1 cellular context compared by ENCODE assay signal in the genomic region with DNA sequence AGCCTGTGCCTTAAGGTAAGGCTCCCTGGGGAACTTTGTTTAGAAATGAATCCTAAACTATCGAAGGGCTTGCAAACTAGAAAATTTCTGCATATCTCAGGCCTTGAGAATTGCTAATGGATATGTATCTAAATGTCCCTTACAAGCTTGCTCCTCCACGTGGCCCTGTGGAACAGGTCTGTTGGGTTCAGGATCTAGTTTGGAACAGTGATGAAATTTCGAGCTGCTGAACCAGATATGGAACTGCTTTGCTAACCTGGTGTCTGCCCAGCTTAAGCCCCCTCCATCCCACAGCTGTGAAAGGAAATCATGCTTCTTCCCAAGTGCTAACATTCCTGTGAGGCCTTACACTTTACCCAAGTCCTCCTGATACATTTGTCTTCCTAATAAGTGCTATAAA.
TF ChIP-seq lines count a peak whose summit lies in the region.

No MANE protein-coding gene starts in this region.

TF ChIP-seq in H1, 55 proteins besides CTCF, POLR2A, EP300 and RAD21:
- TF ChIP-seq BCL11A (IDR thresholded peaks at IDR 0.05; ENCODE audit: low read depth in 2 of 2, low read length in 2 of 2) (no peak), NRF1 (IDR thresholded peaks at IDR 0.05; ENCODE audit: low read depth, low read length) (no peak), CHD2 (IDR thresholded peaks at IDR 0.05; ENCODE audit: low read length) (no peak), KDM5A (IDR thresholded peaks at IDR 0.05; ENCODE audit: low read length) (no peak), POU5F1 (IDR thresholded peaks at IDR 0.05; ENCODE audit: low read depth, low read length) (no peak), TEAD4 (IDR thresholded peaks at IDR 0.05; ENCODE audit: low read depth, low read length) (no peak), EZH2 (IDR thresholded peaks at IDR 0.05; ENCODE audit: low read depth, low read length, severe bottlenecking) (no peak), JUND (IDR thresholded peaks at IDR 0.05; ENCODE audit: low read length) (no peak)
- TF ChIP-seq, protein P1, sequence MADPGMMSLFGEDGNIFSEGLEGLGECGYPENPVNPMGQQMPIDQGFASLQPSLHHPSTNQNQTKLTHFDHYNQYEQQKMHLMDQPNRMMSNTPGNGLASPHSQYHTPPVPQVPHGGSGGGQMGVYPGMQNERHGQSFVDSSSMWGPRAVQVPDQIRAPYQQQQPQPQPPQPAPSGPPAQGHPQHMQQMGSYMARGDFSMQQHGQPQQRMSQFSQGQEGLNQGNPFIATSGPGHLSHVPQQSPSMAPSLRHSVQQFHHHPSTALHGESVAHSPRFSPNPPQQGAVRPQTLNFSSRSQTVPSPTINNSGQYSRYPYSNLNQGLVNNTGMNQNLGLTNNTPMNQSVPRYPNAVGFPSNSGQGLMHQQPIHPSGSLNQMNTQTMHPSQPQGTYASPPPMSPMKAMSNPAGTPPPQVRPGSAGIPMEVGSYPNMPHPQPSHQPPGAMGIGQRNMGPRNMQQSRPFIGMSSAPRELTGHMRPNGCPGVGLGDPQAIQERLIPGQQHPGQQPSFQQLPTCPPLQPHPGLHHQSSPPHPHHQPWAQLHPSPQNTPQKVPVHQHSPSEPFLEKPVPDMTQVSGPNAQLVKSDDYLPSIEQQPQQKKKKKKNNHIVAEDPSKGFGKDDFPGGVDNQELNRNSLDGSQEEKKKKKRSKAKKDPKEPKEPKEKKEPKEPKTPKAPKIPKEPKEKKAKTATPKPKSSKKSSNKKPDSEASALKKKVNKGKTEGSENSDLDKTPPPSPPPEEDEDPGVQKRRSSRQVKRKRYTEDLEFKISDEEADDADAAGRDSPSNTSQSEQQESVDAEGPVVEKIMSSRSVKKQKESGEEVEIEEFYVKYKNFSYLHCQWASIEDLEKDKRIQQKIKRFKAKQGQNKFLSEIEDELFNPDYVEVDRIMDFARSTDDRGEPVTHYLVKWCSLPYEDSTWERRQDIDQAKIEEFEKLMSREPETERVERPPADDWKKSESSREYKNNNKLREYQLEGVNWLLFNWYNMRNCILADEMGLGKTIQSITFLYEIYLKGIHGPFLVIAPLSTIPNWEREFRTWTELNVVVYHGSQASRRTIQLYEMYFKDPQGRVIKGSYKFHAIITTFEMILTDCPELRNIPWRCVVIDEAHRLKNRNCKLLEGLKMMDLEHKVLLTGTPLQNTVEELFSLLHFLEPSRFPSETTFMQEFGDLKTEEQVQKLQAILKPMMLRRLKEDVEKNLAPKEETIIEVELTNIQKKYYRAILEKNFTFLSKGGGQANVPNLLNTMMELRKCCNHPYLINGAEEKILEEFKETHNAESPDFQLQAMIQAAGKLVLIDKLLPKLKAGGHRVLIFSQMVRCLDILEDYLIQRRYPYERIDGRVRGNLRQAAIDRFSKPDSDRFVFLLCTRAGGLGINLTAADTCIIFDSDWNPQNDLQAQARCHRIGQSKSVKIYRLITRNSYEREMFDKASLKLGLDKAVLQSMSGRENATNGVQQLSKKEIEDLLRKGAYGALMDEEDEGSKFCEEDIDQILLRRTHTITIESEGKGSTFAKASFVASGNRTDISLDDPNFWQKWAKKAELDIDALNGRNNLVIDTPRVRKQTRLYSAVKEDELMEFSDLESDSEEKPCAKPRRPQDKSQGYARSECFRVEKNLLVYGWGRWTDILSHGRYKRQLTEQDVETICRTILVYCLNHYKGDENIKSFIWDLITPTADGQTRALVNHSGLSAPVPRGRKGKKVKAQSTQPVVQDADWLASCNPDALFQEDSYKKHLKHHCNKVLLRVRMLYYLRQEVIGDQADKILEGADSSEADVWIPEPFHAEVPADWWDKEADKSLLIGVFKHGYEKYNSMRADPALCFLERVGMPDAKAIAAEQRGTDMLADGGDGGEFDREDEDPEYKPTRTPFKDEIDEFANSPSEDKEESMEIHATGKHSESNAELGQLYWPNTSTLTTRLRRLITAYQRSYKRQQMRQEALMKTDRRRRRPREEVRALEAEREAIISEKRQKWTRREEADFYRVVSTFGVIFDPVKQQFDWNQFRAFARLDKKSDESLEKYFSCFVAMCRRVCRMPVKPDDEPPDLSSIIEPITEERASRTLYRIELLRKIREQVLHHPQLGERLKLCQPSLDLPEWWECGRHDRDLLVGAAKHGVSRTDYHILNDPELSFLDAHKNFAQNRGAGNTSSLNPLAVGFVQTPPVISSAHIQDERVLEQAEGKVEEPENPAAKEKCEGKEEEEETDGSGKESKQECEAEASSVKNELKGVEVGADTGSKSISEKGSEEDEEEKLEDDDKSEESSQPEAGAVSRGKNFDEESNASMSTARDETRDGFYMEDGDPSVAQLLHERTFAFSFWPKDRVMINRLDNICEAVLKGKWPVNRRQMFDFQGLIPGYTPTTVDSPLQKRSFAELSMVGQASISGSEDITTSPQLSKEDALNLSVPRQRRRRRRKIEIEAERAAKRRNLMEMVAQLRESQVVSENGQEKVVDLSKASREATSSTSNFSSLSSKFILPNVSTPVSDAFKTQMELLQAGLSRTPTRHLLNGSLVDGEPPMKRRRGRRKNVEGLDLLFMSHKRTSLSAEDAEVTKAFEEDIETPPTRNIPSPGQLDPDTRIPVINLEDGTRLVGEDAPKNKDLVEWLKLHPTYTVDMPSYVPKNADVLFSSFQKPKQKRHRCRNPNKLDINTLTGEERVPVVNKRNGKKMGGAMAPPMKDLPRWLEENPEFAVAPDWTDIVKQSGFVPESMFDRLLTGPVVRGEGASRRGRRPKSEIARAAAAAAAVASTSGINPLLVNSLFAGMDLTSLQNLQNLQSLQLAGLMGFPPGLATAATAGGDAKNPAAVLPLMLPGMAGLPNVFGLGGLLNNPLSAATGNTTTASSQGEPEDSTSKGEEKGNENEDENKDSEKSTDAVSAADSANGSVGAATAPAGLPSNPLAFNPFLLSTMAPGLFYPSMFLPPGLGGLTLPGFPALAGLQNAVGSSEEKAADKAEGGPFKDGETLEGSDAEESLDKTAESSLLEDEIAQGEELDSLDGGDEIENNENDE (IDR thresholded peaks at IDR 0.05; ENCODE audit: insufficient replicate concordance, low read length): no peak
- TF ChIP-seq, protein P2, sequence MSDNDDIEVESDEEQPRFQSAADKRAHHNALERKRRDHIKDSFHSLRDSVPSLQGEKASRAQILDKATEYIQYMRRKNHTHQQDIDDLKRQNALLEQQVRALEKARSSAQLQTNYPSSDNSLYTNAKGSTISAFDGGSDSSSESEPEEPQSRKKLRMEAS (IDR thresholded peaks at IDR 0.05): no peak
